8 cellular contexts compared by ENCODE assay signal in genomic region chr11:12111482-12112149, GRCh38. TPM values are rescaled to one million over a fixed set of nuclear protein-coding genes. Genes with fewer than 3 reads are reported as not detected.
DNase-seq lines count a peak whose midpoint lies in the region; ATAC-seq and TF ChIP-seq lines count a peak whose summit lies in the region.

No MANE protein-coding gene starts in this region.

- H3K9ac ChIP-seq in fibroblast of lung (ENCODE audit: insufficient read depth, low read length), result peak overlapping the region; percentile 91

- H3K27ac Mint-ChIP-seq in Calu3 (ENCODE audit: unreplicated experiment), result peak overlapping the region; percentile 77

- peak overlapping the region; percentile 85 for H3K4me3 Mint-ChIP-seq in Calu3 (ENCODE audit: low read depth, unreplicated experiment)

- H3K36me3 ChIP-seq in RWPE2 (ENCODE audit: low read depth) (peaks cover 52% of the 10 kb centered on the region), fibroblast of lung (ENCODE audit: control insufficient read depth, insufficient read depth, low read length) (peaks cover under 1% of the 10 kb centered on the region), neutrophil (no peaks in the 10 kb centered on the region)

- peak overlapping the region; percentile 77 for H3K4me2 ChIP-seq in fibroblast of lung (ENCODE audit: extremely low read depth, insufficient read depth, low read length)

- ATAC-seq in RWPE2 (ENCODE audit: low read depth), result no peak
- no peak for ATAC-seq in GM19467 (IDR thresholded peaks at IDR 0.05; ENCODE audit: unreplicated experiment)

- no peaks in the 10 kb centered on the region for H4K20me1 ChIP-seq in fibroblast of lung (ENCODE audit: control insufficient read depth, extremely low read depth, insufficient read depth, low read length)

- no peaks in the 10 kb centered on the region for H3K9me3 ChIP-seq in RWPE2 (ENCODE audit: severe bottlenecking)
- no peaks in the 10 kb centered on the region for H3K9me3 ChIP-seq in fibroblast of lung (ENCODE audit: control insufficient read depth, insufficient read depth, low read depth, low read length)
- H3K9me3 ChIP-seq in neutrophil, result no peaks in the 10 kb centered on the region

- TSS peak; percentile 21 for BruUV-seq in Calu3 (replicated peaks; lab: Mats Ljungman, UMichigan)

- TF ChIP-seq CTCF in Calu3 (IDR thresholded peaks at IDR 0.05; ENCODE audit: unreplicated experiment), result no peak
- no peak for TF ChIP-seq CTCF in RWPE2 (IDR thresholded peaks at IDR 0.05; ENCODE audit: poor library complexity, severe bottlenecking)
- no peak for TF ChIP-seq CTCF in fibroblast of lung (conservative IDR thresholded peaks at IDR 0.05 in 1 of 2, IDR thresholded peaks at IDR 0.05 in 1 of 2; ENCODE audit: low read depth in 1 of 2, low read length in 2 of 2)
- no peak for TF ChIP-seq CTCF in neutrophil (IDR thresholded peaks at IDR 0.05)

- H3K9me3 Mint-ChIP-seq in Calu3 (ENCODE audit: low read depth, unreplicated experiment), result no peaks in the 10 kb centered on the region

- peaks cover 29% of the 10 kb centered on the region for H3K4me1 ChIP-seq in RWPE2 (ENCODE audit: insufficient read depth, poor library complexity, severe bottlenecking)
- H3K4me1 ChIP-seq in fibroblast of lung (ENCODE audit: control insufficient read depth, extremely low read depth, insufficient read depth, low read length), result peaks cover 21% of the 10 kb centered on the region
- H3K4me1 ChIP-seq in neutrophil (ENCODE audit: control insufficient read depth in 1 of 2, insufficient read depth in 1 of 2, low read depth in 1 of 2, low read length in 1 of 2), result peaks cover 17 to 19% of the 10 kb centered on the region in 2 experiments

- no peaks in the 10 kb centered on the region for H3K27me3 ChIP-seq in RWPE2 (ENCODE audit: insufficient read depth, poor library complexity, severe bottlenecking)
- H3K27me3 ChIP-seq in fibroblast of lung (ENCODE audit: control insufficient read depth, insufficient read depth, low read length), result no peaks in the 10 kb centered on the region
- H3K27me3 ChIP-seq in neutrophil, result peaks cover 11% of the 10 kb centered on the region

- H3K79me2 ChIP-seq in fibroblast of lung (ENCODE audit: control insufficient read depth, insufficient read depth, low read length), result peaks cover 58% of the 10 kb centered on the region

- CTCF ChIA-PET in Calu3 (lab: Charles Lee), result interaction anchor here (0.7 to 1.6 kb wide), 4 partner anchors 10 to 60 kb away, joined by 3 read pairs; no protein-coding TSS in a partner anchor

- H3K27ac ChIP-seq in RWPE2 (ENCODE audit: poor library complexity, severe bottlenecking) (peak overlapping the region; percentile 90), fibroblast of lung (ENCODE audit: insufficient read depth, low read length) (peak overlapping the region; percentile 91), neutrophil (peak overlapping the region; percentile 78)

- intact Hi-C loops in Calu3 (cut with micrococcal nuclease; ENCODE audit: unreplicated experiment), result loop anchor here (2.0 to 10.0 kb wide), 2 partner anchors 21 to 103 kb away; no protein-coding TSS in a partner anchor

- peaks cover 53% of the 10 kb centered on the region for H3K36me3 Mint-ChIP-seq in Calu3 (ENCODE audit: insufficient read depth, unreplicated experiment)

- H3K4me1 Mint-ChIP-seq in Calu3 (ENCODE audit: low read depth, unreplicated experiment), result peaks cover 55% of the 10 kb centered on the region

- H2AFZ ChIP-seq in fibroblast of lung (ENCODE audit: low read length), result no peak overlapping the region

- DNase-seq in Calu3 (peak; percentile 7), RWPE2 (ENCODE audit: low spot score) (no peak), fibroblast of lung (ENCODE audit: low read depth in 2 of 2) (no peak), NCI-H524 (lab: John Stamatoyannopoulos, UW) (no peak), epidermal melanocyte (ENCODE audit: insufficient read length, low spot score) (no peak)
- no peak for DNase-seq in stimulated activated CD4-positive, alpha-beta T cell treated with anti-CD3 and anti-CD28 coated beads, Interleukin-15, amount 100 ng/mL, for 24 hours

- no peaks in the 10 kb centered on the region for H3K27me3 Mint-ChIP-seq in Calu3 (ENCODE audit: unreplicated experiment)

- peak overlapping the region; percentile 78 for H3K4me3 ChIP-seq in RWPE2 (ENCODE audit: severe bottlenecking)
- peak overlapping the region; percentile 83 to 90 (median 88) for H3K4me3 ChIP-seq in fibroblast of lung (replicated peaks in 1 of 4; ENCODE audit: control extremely low read depth in 1 of 4, insufficient read depth in 1 of 4, low read depth in 3 of 4, low read length in 4 of 4)
- peak overlapping the region; percentile 64 to 94 for H3K4me3 ChIP-seq in neutrophil (ENCODE audit: low read depth in 1 of 2, low read length in 1 of 2)

RNA-seq across cellular contexts. Expression of gene MICAL2, which starts 1.2 kb away (rescaled TPM):
- 191 and 202 TPM in 2 replicates for total RNA-seq in Calu3 (2022)
- total RNA-seq in fibroblast of lung, result 88.6 and 275 TPM in 2 replicates
- 78.5 and 120 TPM in 2 replicates for polyA plus RNA-seq in fibroblast of lung
- polyA plus RNA-seq in fibroblast of lung (2012), result 125 and 167 TPM in 2 replicates
- 234 and 390 TPM in 2 replicates for polyA minus RNA-seq in fibroblast of lung (ENCODE audit: low replicate concordance)
